In the genomic region with DNA sequence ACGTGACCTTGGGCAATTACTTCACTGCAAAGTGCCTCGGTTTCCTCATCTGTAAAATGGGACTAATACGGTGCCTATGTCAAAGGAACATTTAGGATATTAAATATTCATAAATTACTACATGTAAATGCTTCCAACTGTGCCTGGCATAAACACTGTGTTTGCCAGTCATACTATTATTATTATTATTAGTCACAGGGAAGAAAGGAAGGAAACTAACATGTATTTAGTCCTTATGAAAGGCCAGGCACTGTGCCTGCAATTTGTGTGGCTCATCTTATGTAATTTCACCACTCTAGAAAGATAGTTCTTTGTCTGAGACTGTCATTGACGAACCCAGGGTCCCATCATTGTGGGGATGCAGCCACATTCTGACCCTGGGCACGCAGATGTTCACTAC, we compare ENCODE assay signal across 23 cellular contexts. TPM values are rescaled to one million over a fixed set of nuclear protein-coding genes. Genes with fewer than 3 reads are reported as not detected.
DNase-seq lines count a peak whose midpoint lies in the region; ATAC-seq, FAIRE-seq and TF ChIP-seq lines count a peak whose summit lies in the region.
"Had no signal": no experiment of that assay in that cellular context is flagged by ENCODE, and none has a peak within 500 bp of the region (broad histone marks: within the 10 kb centered on the region; RNA-seq: fewer than 3 reads in every experiment).

No MANE protein-coding gene starts in this region.

- no peak for ATAC-seq in GM12878
- no peak for ATAC-seq in GM19395 (IDR thresholded peaks at IDR 0.05; ENCODE audit: unreplicated experiment)
- ATAC-seq in activated naive CD8-positive, alpha-beta T cell treated with anti-CD3 and anti-CD28 coated beads, Interleukin-2, amount 50 U/mL, for 24 hours, result no peak

- H3K27ac ChIP-seq in GM12878 (ENCODE audit: control insufficient read depth, insufficient read depth) (no peak overlapping the region), neuronal stem cell (replicated peaks; ENCODE audit: low read length) (no peak overlapping the region)
- H3K27ac ChIP-seq: BLaER1 treated with 17β-estradiol and CSF1 and Interleukin-3, amounts not matched to agents 10 nM and 100 nM; HL-60; SK-N-MC had no signal

- H3K9ac ChIP-seq in GM12878 (ENCODE audit: control insufficient read depth, insufficient read depth, low read length) (no peak overlapping the region), neuronal stem cell (ENCODE audit: low read depth, low read length, poor library complexity) (no peak overlapping the region)

- H3K27me3 ChIP-seq in GM12878 (replicated peaks in 1 of 2; ENCODE audit: control insufficient read depth in 2 of 2, insufficient read depth in 2 of 2, low read length in 1 of 2) (no peaks in the 10 kb centered on the region), neuronal stem cell (ENCODE audit: control insufficient read depth in 3 of 3, insufficient read depth in 3 of 3, low read depth in 1 of 3, low read length in 3 of 3) (no peaks in the 10 kb centered on the region)
- H3K27me3 ChIP-seq: BLaER1 treated with 17β-estradiol and CSF1 and Interleukin-3, amounts not matched to agents 10 nM and 100 nM had no signal

- peaks cover 2% of the 10 kb centered on the region for H3K4me1 Mint-ChIP-seq in activated naive CD8-positive, alpha-beta T cell treated with anti-CD3 and anti-CD28 coated beads, Interleukin-2, amount 50 U/mL, for 24 hours

- no peak for TF ChIP-seq EP300 in GM12878 (IDR thresholded peaks at IDR 0.05; ENCODE audit: borderline replicate concordance in 1 of 2, control insufficient read depth in 1 of 2, low read depth in 2 of 2, low read length in 2 of 2)

- WGBS in GM12878 (ENCODE audit: insufficient coverage, insufficient replicate concordance, low lambda C conversion rate, missing lambda C conversion rate), result 30% methylated on average over 5 of the region's 5 CpGs
- no CpG with 5 or more reads among the region's 5 CpGs for WGBS in neuronal stem cell (ENCODE audit: extremely low coverage in 2 of 2, insufficient read length in 2 of 2, insufficient replicate concordance in 1 of 2), 2 donors

- no peak overlapping the region for H3K4ac ChIP-seq in neuronal stem cell (ENCODE audit: low read length)

- RAD21 ChIA-PET in GM12878 (lab: Charles Lee; ENCODE audit: unreplicated experiment), result no interaction called here

- no peak for TF ChIP-seq CTCF in GM12878 (IDR thresholded peaks at IDR 0.05 in 2 of 3, conservative IDR thresholded peaks at IDR 0.05 in 1 of 3; ENCODE audit: control insufficient read depth in 2 of 3, extremely low read depth in 1 of 3, insufficient read depth in 1 of 3, low read depth in 3 of 3, low read length in 3 of 3)
- TF ChIP-seq CTCF in fibroblast of the aortic adventitia (IDR thresholded peaks at IDR 0.05; ENCODE audit: insufficient read depth, low read length), result no peak

- H2AFZ ChIP-seq in GM12878 (ENCODE audit: control insufficient read depth, low read depth, low read length) (no peak overlapping the region), neuronal stem cell (ENCODE audit: low read length) (no peak overlapping the region)

- H3K36me3 Mint-ChIP-seq in activated naive CD8-positive, alpha-beta T cell treated with anti-CD3 and anti-CD28 coated beads, Interleukin-2, amount 50 U/mL, for 24 hours (ENCODE audit: low read depth), result no peaks in the 10 kb centered on the region

- no peaks in the 10 kb centered on the region for H4K20me1 ChIP-seq in GM12878 (ENCODE audit: control insufficient read depth, insufficient read depth)

- no peak overlapping the region for H3K27ac Mint-ChIP-seq in activated naive CD8-positive, alpha-beta T cell treated with anti-CD3 and anti-CD28 coated beads, Interleukin-2, amount 50 U/mL, for 24 hours
- H3K27ac Mint-ChIP-seq: CD4-positive, alpha-beta T cell had no signal

- intact Hi-C loops in GM12878 (cut with micrococcal nuclease; ENCODE audit: unreplicated experiment), result no loop called here

- no peaks in the 10 kb centered on the region for H3K36me3 ChIP-seq in GM12878 (ENCODE audit: control insufficient read depth in 2 of 2, insufficient read depth in 2 of 2, low read length in 1 of 2)
- no peaks in the 10 kb centered on the region for H3K36me3 ChIP-seq in neuronal stem cell (replicated peaks in 1 of 2; ENCODE audit: control insufficient read depth in 2 of 2, insufficient read depth in 2 of 2, low read length in 2 of 2)
- H3K36me3 ChIP-seq: BLaER1 treated with 17β-estradiol and CSF1 and Interleukin-3, amounts not matched to agents 10 nM and 100 nM had no signal

- in situ Hi-C loops in GM12878 (cut with MboI), result no loop called here

- no peak for TF ChIP-seq POLR2A in GM12878 (IDR thresholded peaks at IDR 0.05; ENCODE audit: low read depth, low read length)

- TF ChIP-seq RAD21 in GM12878 (IDR thresholded peaks at IDR 0.05; ENCODE audit: insufficient read depth, low read depth, low read length), result no peak

- H2BK5ac ChIP-seq in neuronal stem cell (ENCODE audit: low read length), result no peak overlapping the region

- no peak overlapping the region for H3K14ac ChIP-seq in neuronal stem cell (ENCODE audit: low read length)

- H3K4me2 ChIP-seq in GM12878 (ENCODE audit: control insufficient read depth, insufficient read depth) (no peak overlapping the region), neuronal stem cell (ENCODE audit: insufficient read depth, low read length, poor library complexity, severe bottlenecking) (no peak overlapping the region)
- H3K4me2 ChIP-seq: BLaER1 treated with 17β-estradiol and CSF1 and Interleukin-3, amounts not matched to agents 10 nM and 100 nM had no signal

- no peaks in the 10 kb centered on the region for H3K79me2 ChIP-seq in GM12878 (ENCODE audit: control insufficient read depth, insufficient read depth, low read length)

- H3K79me1 ChIP-seq in neuronal stem cell (ENCODE audit: low read depth, low read length), result peaks cover 4% of the 10 kb centered on the region

- no peak overlapping the region for H3K4me3 Mint-ChIP-seq in activated naive CD8-positive, alpha-beta T cell treated with anti-CD3 and anti-CD28 coated beads, Interleukin-2, amount 50 U/mL, for 24 hours
- H3K4me3 Mint-ChIP-seq: CD4-positive, alpha-beta T cell had no signal

- no peak overlapping the region for H2BK120ac ChIP-seq in neuronal stem cell (ENCODE audit: low read depth, low read length)

- H2AK5ac ChIP-seq in neuronal stem cell (ENCODE audit: low read depth, low read length), result peak overlapping the region; percentile 32

- no peak for FAIRE-seq in GM12878 (lab: Jason Lieb, UNC)
- FAIRE-seq: A204.1, G401.6, RCC 7860 had no signal

- no peak overlapping the region for H2BK12ac ChIP-seq in neuronal stem cell (ENCODE audit: low read length)

- H3K18ac ChIP-seq in neuronal stem cell (ENCODE audit: low read length), result peak overlapping the region; percentile 67

- no peak overlapping the region for H3K23ac ChIP-seq in neuronal stem cell (ENCODE audit: low read depth, low read length, poor library complexity)

- POLR2A ChIA-PET in GM12878 (lab: Charles Lee), result no interaction called here

- H3K4me3 ChIP-seq in GM12878 (no peak overlapping the region), fibroblast of the aortic adventitia (ENCODE audit: low read depth, low read length) (no peak overlapping the region), neuronal stem cell (ENCODE audit: low read length in 2 of 2) (no peak overlapping the region)
- H3K4me3 ChIP-seq: BLaER1 treated with 17β-estradiol and CSF1 and Interleukin-3, amounts not matched to agents 10 nM and 100 nM; SK-N-MC had no signal

- H3K4me1 ChIP-seq in GM12878 (ENCODE audit: control insufficient read depth, insufficient read depth, low read length) (peaks cover 22% of the 10 kb centered on the region), neuronal stem cell (ENCODE audit: control insufficient read depth in 2 of 2, insufficient read depth in 1 of 2, low read depth in 1 of 2, low read length in 2 of 2) (peaks cover 4 to 5% of the 10 kb centered on the region in 2 donors)

- no peak overlapping the region for H4K91ac ChIP-seq in neuronal stem cell (ENCODE audit: low read depth, low read length, poor library complexity)

- DNase-seq in EH (ENCODE audit: low read depth) (peak; percentile 15), GM12878 (ENCODE audit: low read depth, low spot score) (no peak), fibroblast of the aortic adventitia (ENCODE audit: low read depth) (peak; percentile 30), neuronal stem cell (ENCODE audit: low spot score) (no peak)
- no peak for DNase-seq in activated naive CD8-positive, alpha-beta T cell treated with anti-CD3 and anti-CD28 coated beads, Interleukin-2, amount 50 U/mL, for 24 hours
- DNase-seq in stimulated activated CD4-positive, alpha-beta T cell treated with anti-CD3 and anti-CD28 coated beads, Interleukin-4, amount 100 ng/mL, for 1 hour, result no peak
- DNase-seq: AML-193; CD4-positive, alpha-beta T cell; H7; MV-4-11; NCI-H1105; NCI-H1436 treated with DMSO at 0.1 percent for 48 hours; NCI-H187 treated with DMSO at 0.1 percent for 48 hours; NCI-H524; NCI-H774; SIG-M5 had no signal

- H3K27me3 Mint-ChIP-seq in activated naive CD8-positive, alpha-beta T cell treated with anti-CD3 and anti-CD28 coated beads, Interleukin-2, amount 50 U/mL, for 24 hours, result no peaks in the 10 kb centered on the region

- no peak overlapping the region for H4K8ac ChIP-seq in neuronal stem cell (ENCODE audit: low read depth, low read length)

- SMC1A ChIA-PET in GM12878 (lab: Charles Lee; ENCODE audit: uncharacterized antibody, unreplicated experiment), result no interaction called here

- H3K9me3 ChIP-seq in GM12878 (replicated peaks; ENCODE audit: control insufficient read depth, insufficient read depth, low read length), result no peaks in the 10 kb centered on the region
- no peaks in the 10 kb centered on the region for H3K9me3 ChIP-seq in neuronal stem cell (replicated peaks in 1 of 2; ENCODE audit: control insufficient read depth in 2 of 2, insufficient read depth in 1 of 2, low read depth in 1 of 2, low read length in 2 of 2)
- H3K9me3 ChIP-seq: BLaER1 treated with 17β-estradiol and CSF1 and Interleukin-3, amounts not matched to agents 10 nM and 100 nM had no signal

- CTCF ChIA-PET in GM12878 (lab: Yijun Ruan, JAX), result no interaction called here

- no peaks in the 10 kb centered on the region for H3K9me3 Mint-ChIP-seq in activated naive CD8-positive, alpha-beta T cell treated with anti-CD3 and anti-CD28 coated beads, Interleukin-2, amount 50 U/mL, for 24 hours
- H3K9me3 Mint-ChIP-seq: CD4-positive, alpha-beta T cell had no signal

- H2BK15ac ChIP-seq in neuronal stem cell (ENCODE audit: low read length), result no peak overlapping the region

- BruUV-seq in GM12878 (replicated peaks; lab: Mats Ljungman, UMichigan), result no TSS peak

RNA-seq across cellular contexts. Expression of gene EPHB2, which starts 45.0 kb away (rescaled TPM):
- total RNA-seq in GM12878 (2013; cell fraction: nucleolus; rRNA removed), result 1.6 and 3.4 TPM in 2 replicates
- total RNA-seq in GM12878 (2014; rRNA removed) (1.7 and 2.6 TPM in 2 replicates), GM12878 (2014; rRNA removed; fragmentation: Illumina TruSeq; extraction: Trizol) (0.92 and 0.94 TPM in 2 replicates), GM12878 (2021) (2.0 and 3.3 TPM in 2 replicates), fibroblast of the aortic adventitia (ENCODE audit: low replicate concordance) (3.8 and 24.9 TPM in 2 replicates)
- 0.07 TPM for polyA plus RNA-seq in GM12878 (2011; ENCODE audit: low read depth)
- polyA plus RNA-seq in GM12878 (2011; rRNA removed) (0.13 and 0.68 TPM in 2 replicates), GM12878 (2014; fragmentation: Illumina TruSeq; extraction: Trizol) (0.68 and 1.2 TPM in 2 replicates), GM12878 (2014; fragmentation: Nextera tagmentation; extraction: Ambion mirVana) (under 1 TPM; 0.13 to 0.31 TPM), GM12878 (2014; rRNA removed) (1.2 and 1.6 TPM in 2 replicates), GM12878 (2016; fragmentation: Nextera tagmentation; extraction: Ambion mirVana) (under 1 TPM; 0.24 to 0.91 TPM)
- polyA plus RNA-seq in GM12878 (2011; cell fraction: cytosol; rRNA removed), result 0.73 and 0.84 TPM in 2 replicates
- polyA plus RNA-seq in GM12878 (2011; cell fraction: nucleus; rRNA removed), result 1.1 and 2.1 TPM in 2 replicates
- 0.22 and 0.46 TPM in 2 replicates for polyA plus RNA-seq in GM12878 (2012)
- polyA minus RNA-seq in GM12878 (2011; rRNA and poly(A)+ RNA removed), result 2.3 and 3.2 TPM in 2 replicates
- polyA minus RNA-seq in GM12878 (2011; cell fraction: cytosol; rRNA and poly(A)+ RNA removed), result 0.31 and 0.40 TPM in 2 replicates
- polyA minus RNA-seq in GM12878 (2011; cell fraction: nucleus; rRNA and poly(A)+ RNA removed), result 0.77 and 0.97 TPM in 2 replicates
- 25.3 TPM for polyA plus RNA-seq in neuronal stem cell (2013, experiment 1 of 2)
- polyA plus RNA-seq in neuronal stem cell (2013, experiment 2 of 2), result 26.4 TPM

Comparison
In these comparisons a context has a peak if more than half of its experiments do, and no peak if none do; other contexts are left out.
1. DNase-seq: peak in EH (single experiment) and fibroblast of the aortic adventitia (single experiment); none in GM12878 (single experiment), neuronal stem cell (single experiment), activated naive CD8-positive, alpha-beta T cell treated with anti-CD3 and anti-CD28 coated beads, Interleukin-2, amount 50 U/mL, for 24 hours (single experiment) and stimulated activated CD4-positive, alpha-beta T cell treated with anti-CD3 and anti-CD28 coated beads, Interleukin-4, amount 100 ng/mL, for 1 hour (single experiment).